26 cellular contexts compared by ENCODE assay signal in the genomic region with DNA sequence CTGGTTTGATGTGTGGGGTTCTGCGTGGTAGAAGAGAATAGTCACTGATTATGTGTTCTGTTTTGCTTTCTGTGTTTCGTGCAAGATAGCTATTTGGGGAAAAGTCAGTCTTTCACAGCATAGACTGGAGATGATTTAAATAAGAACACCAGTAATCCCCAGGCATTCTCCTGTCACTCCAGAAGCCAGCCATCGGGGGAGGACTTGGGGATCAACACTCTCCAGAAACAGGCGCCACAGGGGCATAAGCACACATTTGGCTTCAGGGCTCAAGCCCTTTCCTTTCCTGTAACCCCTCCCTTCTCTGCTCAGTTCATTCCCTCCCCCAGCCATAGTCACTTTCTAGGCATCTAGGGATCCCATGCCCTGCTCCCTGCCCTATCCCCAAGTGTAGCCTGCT.
DNase-seq lines count a peak whose midpoint lies in the region; ATAC-seq and FAIRE-seq lines count a peak whose summit lies in the region.
"Had no signal": no experiment of that assay in that cellular context is flagged by ENCODE, and none has a peak within 500 bp of the region (broad histone marks: within the 10 kb centered on the region; RNA-seq: fewer than 3 reads in every experiment).

No MANE protein-coding gene starts in this region.

- DNase-seq in H7, result peak; percentile 28
- DNase-seq in amniotic epithelial cell (ENCODE audit: low read depth), result peak; percentile 40
- DNase-seq in iPS-NIHi7 (ENCODE audit: extremely low spot score), result peak; percentile 53
- peak; percentile 54 for DNase-seq in superior temporal gyrus (ENCODE audit: extremely low spot score)
- no peak for DNase-seq in NOMO-1 treated with dmso at 0.1 percent for 144 hours (lab: John Stamatoyannopoulos, UW; ENCODE audit: unreplicated experiment)
- DNase-seq in small intestine, result no peak
- DNase-seq: activated CD4-positive, alpha-beta T cell treated with anti-CD3 and anti-CD28 coated beads for 1 hour; activated CD8-positive, alpha-beta T cell treated with anti-CD3 and anti-CD28 coated beads, Interleukin-2, amount 10 ng/mL, durations not matched to agents 7 days and 5 days; CD4-positive, CD25-positive, alpha-beta regulatory T cell; hippocampal formation; natural killer cell; NCI-H1092 treated with DMSO at 0.1 percent for 48 hours; NCI-H187 treated with DMSO at 0.1 percent for 48 hours; NCI-H2171 treated with DMSO at 0.1 percent for 48 hours; NCI-H524 treated with DMSO at 0.1 percent for 48 hours; ovary; spleen; stimulated activated CD4-positive, alpha-beta T cell treated with anti-CD3 and anti-CD28 coated beads, Interleukin-2, amount 100 ng/mL, for 48 hours; substantia nigra; T-cell; upper lobe of right lung had no signal

- H3K4me1 ChIP-seq in small intestine (ENCODE audit: control insufficient read depth in 2 of 2, insufficient read depth in 1 of 2, low read depth in 1 of 2, low read length in 1 of 2), result no peaks in the 10 kb centered on the region
- H3K4me1 ChIP-seq: upper lobe of right lung had no signal

- no peak for ATAC-seq in HG03457 (IDR thresholded peaks at IDR 0.05; ENCODE audit: unreplicated experiment)
- ATAC-seq: activated CD8-positive, alpha-beta T cell treated with anti-CD3 and anti-CD28 coated beads, Interleukin-2, amount 10 ng/mL, durations not matched to agents 7 days and 5 days; natural killer cell; Panc1; T-cell; upper lobe of right lung had no signal

- no peak overlapping the region for H3K27ac ChIP-seq in small intestine (ENCODE audit: low read depth in 1 of 2, low read length in 1 of 2)
- H3K27ac ChIP-seq: ovary, spleen, upper lobe of right lung had no signal

- 64 to 84% (median 73%) methylated on average over 4 of the region's 4 CpGs for WGBS in small intestine, 3 donors

- FAIRE-seq in small intestine (lab: Jason Lieb, UNC), result no peak
- FAIRE-seq: D721Med, GM12891, islet of Langerhans had no signal

- H3K27me3 ChIP-seq in H7 (ENCODE audit: control insufficient read depth, insufficient read depth, low read length) (no peaks in the 10 kb centered on the region; the same call in 1 of the 2 replicates), small intestine (ENCODE audit: control insufficient read depth in 2 of 2, insufficient read depth in 2 of 2, low read length in 2 of 2) (no peaks in the 10 kb centered on the region)
- H3K27me3 ChIP-seq: ovary, spleen, upper lobe of right lung had no signal

- H3K4me3 ChIP-seq in H7 (ENCODE audit: insufficient read depth, low read depth, low read length), result no peak overlapping the region
- H3K4me3 ChIP-seq in small intestine (ENCODE audit: low read depth in 1 of 2, low read length in 2 of 2), result no peak overlapping the region
- H3K4me3 ChIP-seq: ovary, spleen, upper lobe of right lung had no signal

- H3K9me3 ChIP-seq in small intestine (ENCODE audit: control insufficient read depth, low read depth), result no peaks in the 10 kb centered on the region
- H3K9me3 ChIP-seq: ovary, spleen, upper lobe of right lung had no signal

- H3K36me3 ChIP-seq in H7 (replicated peaks; ENCODE audit: control insufficient read depth, insufficient read depth, low read length) (no peaks in the 10 kb centered on the region), small intestine (ENCODE audit: control insufficient read depth in 2 of 2, insufficient read depth in 2 of 2, low read length in 2 of 2) (no peaks in the 10 kb centered on the region)
- H3K36me3 ChIP-seq: ovary, spleen, upper lobe of right lung had no signal

Comparison
In these comparisons a context has a peak if more than half of its experiments do, and no peak if none do; other contexts are left out.
1. DNase-seq: peak in H7 (single experiment), amniotic epithelial cell (single experiment), iPS-NIHi7 (single experiment) and superior temporal gyrus (single experiment); none in NOMO-1 treated with dmso at 0.1 percent for 144 hours (single experiment) and small intestine (single experiment).